23 cellular contexts compared by ENCODE assay signal in genomic region chr5:128174951-128175350, GRCh38.
A peak's percentile ranks its signal among the peaks of the same experiment; 100 is the strongest.
DNase-seq lines count a peak whose midpoint lies in the region; TF ChIP-seq lines count a peak whose summit lies in the region.
"Had no signal": no experiment of that assay in that cellular context is flagged by ENCODE, and none has a peak within 500 bp of the region (broad histone marks: within the 10 kb centered on the region; RNA-seq: fewer than 3 reads in every experiment).

No MANE protein-coding gene starts in this region.

- no peak overlapping the region for H3K9ac ChIP-seq in neural progenitor cell

- no peaks in the 10 kb centered on the region for H3K9me3 ChIP-seq in neural progenitor cell (ENCODE audit: low read depth)
- H3K9me3 ChIP-seq: breast epithelium, esophagus muscularis mucosa had no signal

- H4K20me1 ChIP-seq in neural progenitor cell (ENCODE audit: low read depth), result no peaks in the 10 kb centered on the region

- peaks cover 2% of the 10 kb centered on the region for H3K9me3 Mint-ChIP-seq in neural progenitor cell
- H3K9me3 Mint-ChIP-seq: activated CD4-positive, alpha-beta memory T cell treated with anti-CD3 and anti-CD28 coated beads for 36 hours; activated naive CD8-positive, alpha-beta T cell treated with anti-CD3 and anti-CD28 coated beads, Interleukin-2, amount 10 ng/mL, durations not matched to agents 7 days and 5 days had no signal

- no peak overlapping the region for H3K27ac Mint-ChIP-seq in neural progenitor cell
- H3K27ac Mint-ChIP-seq: activated CD4-positive, alpha-beta memory T cell treated with anti-CD3 and anti-CD28 coated beads for 36 hours; activated naive CD8-positive, alpha-beta T cell treated with anti-CD3 and anti-CD28 coated beads, Interleukin-2, amount 10 ng/mL, durations not matched to agents 7 days and 5 days; endodermal cell had no signal

- DNase-seq in HS-27A (ENCODE audit: low read depth) (peak; percentile 59), brain microvascular endothelial cell (peak; percentile 80), hepatic stellate cell (ENCODE audit: low spot score) (peak; percentile 13), neural progenitor cell (ENCODE audit: low spot score) (no peak), NCI-H2171 treated with DMSO at 0.1 percent for 48 hours (lab: John Stamatoyannopoulos, UW) (no peak), NCI-H748 (lab: John Stamatoyannopoulos, UW; ENCODE audit: unreplicated experiment) (no peak), DMS53 treated with DMSO at 0.1 percent for 48 hours (lab: John Stamatoyannopoulos, UW; ENCODE audit: unreplicated experiment) (no peak)
- DNase-seq: activated CD4-positive, alpha-beta memory T cell treated with anti-CD3 and anti-CD28 coated beads for 36 hours; activated naive CD8-positive, alpha-beta T cell treated with anti-CD3 and anti-CD28 coated beads, Interleukin-2, amount 10 ng/mL, durations not matched to agents 7 days and 5 days; C1 segment of cervical spinal cord; endodermal cell; GOT3; head of caudate nucleus; KG1; NCI-H526; occipital lobe; stimulated activated CD4-positive, alpha-beta T cell treated with anti-CD3 and anti-CD28 coated beads, Interleukin-12 subunit alpha, Interleukin-12 subunit beta, amount 100 ng/mL, for 4 hours; stimulated activated CD4-positive, alpha-beta T cell treated with anti-CD3 and anti-CD28 coated beads, Interleukin-4, amount 100 ng/mL, for 4 hours; stimulated activated naive CD4-positive, alpha-beta T cell had no signal

- TF ChIP-seq CTCF in brain microvascular endothelial cell (IDR thresholded peaks at IDR 0.05; ENCODE audit: low read depth, low read length, missing control alignments) (no peak), neural progenitor cell (IDR thresholded peaks at IDR 0.05) (no peak)

- peaks cover 2% of the 10 kb centered on the region for H3K27me3 Mint-ChIP-seq in neural progenitor cell (ENCODE audit: insufficient read depth, low read depth)
- H3K27me3 Mint-ChIP-seq: activated CD4-positive, alpha-beta memory T cell treated with anti-CD3 and anti-CD28 coated beads for 36 hours; activated naive CD8-positive, alpha-beta T cell treated with anti-CD3 and anti-CD28 coated beads, Interleukin-2, amount 10 ng/mL, durations not matched to agents 7 days and 5 days had no signal

- H3K36me3 ChIP-seq in ACC112 (ENCODE audit: insufficient read depth, low read length) (no peaks in the 10 kb centered on the region), brain microvascular endothelial cell (replicated peaks) (no peaks in the 10 kb centered on the region), neural progenitor cell (peaks cover 6% of the 10 kb centered on the region)
- H3K36me3 ChIP-seq: breast epithelium had no signal

- 0 out of 2 replicates have a peak overlapping the region, but pooled peaks have one; percentile 8 for H3K27ac ChIP-seq in ACC112 (ENCODE audit: low read depth, low read length)
- peak overlapping the region; percentile 64 for H3K27ac ChIP-seq in brain microvascular endothelial cell
- no peak overlapping the region for H3K27ac ChIP-seq in neural progenitor cell
- H3K27ac ChIP-seq: breast epithelium, coronary artery, esophagus muscularis mucosa had no signal

- no peaks in the 10 kb centered on the region for H3K4me1 Mint-ChIP-seq in neural progenitor cell
- H3K4me1 Mint-ChIP-seq: activated naive CD8-positive, alpha-beta T cell treated with anti-CD3 and anti-CD28 coated beads, Interleukin-2, amount 10 ng/mL, durations not matched to agents 7 days and 5 days had no signal

- in situ Hi-C loops in brain microvascular endothelial cell (cut with HindIII; ENCODE audit: low pct_ligation_motif_present, low sequenced_read_pairs), result no loop called here

- peaks cover 21% of the 10 kb centered on the region for H3K36me3 Mint-ChIP-seq in neural progenitor cell

- no peak overlapping the region for H2AFZ ChIP-seq in ACC112 (ENCODE audit: low read length, unreplicated experiment)
- H2AFZ ChIP-seq in neural progenitor cell (replicated peaks), result no peak overlapping the region

- no peaks in the 10 kb centered on the region for H3F3A ChIP-seq in neural progenitor cell (ENCODE audit: low read depth)

- H3K79me2 ChIP-seq in ACC112 (ENCODE audit: control insufficient read depth, insufficient read depth, low read length, unreplicated experiment) (no peaks in the 10 kb centered on the region), neural progenitor cell (ENCODE audit: low read depth) (no peaks in the 10 kb centered on the region)

- no peak overlapping the region for H3K4me2 ChIP-seq in neural progenitor cell

- H3K4me3 ChIP-seq in ACC112 (ENCODE audit: low read depth, low read length) (no peak overlapping the region), brain microvascular endothelial cell (ENCODE audit: low read depth, low read length) (no peak overlapping the region), neural progenitor cell (no peak overlapping the region)
- H3K4me3 ChIP-seq: breast epithelium, coronary artery, esophagus muscularis mucosa had no signal

- no peaks in the 10 kb centered on the region for H3K27me3 ChIP-seq in ACC112 (ENCODE audit: insufficient read depth, low read length)
- no peaks in the 10 kb centered on the region for H3K27me3 ChIP-seq in brain microvascular endothelial cell (replicated peaks)
- H3K27me3 ChIP-seq in neural progenitor cell, result no peaks in the 10 kb centered on the region
- H3K27me3 ChIP-seq: breast epithelium, esophagus muscularis mucosa had no signal

- no peak overlapping the region for H3K4me3 Mint-ChIP-seq in neural progenitor cell
- H3K4me3 Mint-ChIP-seq: activated CD4-positive, alpha-beta memory T cell treated with anti-CD3 and anti-CD28 coated beads for 36 hours; activated naive CD8-positive, alpha-beta T cell treated with anti-CD3 and anti-CD28 coated beads, Interleukin-2, amount 10 ng/mL, durations not matched to agents 7 days and 5 days; endodermal cell had no signal

- H3K4me1 ChIP-seq in ACC112 (ENCODE audit: control insufficient read depth, insufficient read depth, low read length, unreplicated experiment) (peaks cover 8% of the 10 kb centered on the region), neural progenitor cell (no peaks in the 10 kb centered on the region)
- H3K4me1 ChIP-seq: breast epithelium, esophagus muscularis mucosa had no signal

Comparison
In these comparisons a context has a peak if more than half of its experiments do, and no peak if none do; other contexts are left out.
1. DNase-seq: peak in HS-27A (single experiment), brain microvascular endothelial cell (single experiment) and hepatic stellate cell (single experiment); none in neural progenitor cell (single experiment), NCI-H2171 treated with DMSO at 0.1 percent for 48 hours (single experiment), NCI-H748 (single experiment) and DMS53 treated with DMSO at 0.1 percent for 48 hours (single experiment).